In genomic region chr12:15688202-15688736, GRCh38 we compare ENCODE assay signal across 9 cellular contexts.
DNase-seq lines count a peak whose midpoint lies in the region; ATAC-seq and TF ChIP-seq lines count a peak whose summit lies in the region.
"Had no signal": no experiment of that assay in that cellular context is flagged by ENCODE, and none has a peak within 500 bp of the region (broad histone marks: within the 10 kb centered on the region; RNA-seq: fewer than 3 reads in every experiment).

No MANE protein-coding gene starts in this region.

- peaks cover 0 to 23% (median 5%) of the 10 kb centered on the region in 6 donors for H3K4me1 ChIP-seq in spleen

- intact Hi-C loops in left ventricle myocardium superior (cut with micrococcal nuclease) (no loop called here), spleen (cut with DNase I; ENCODE audit: low total_unique reads) (no loop called here)

- no peak overlapping the region for H3K4me3 ChIP-seq in spleen

- DNase-seq in SK-MEL-5 (ENCODE audit: low read depth, low spot score) (peak; percentile 96), left ventricle myocardium superior (peak; percentile 75), spleen (peak; percentile 75)

- 78 to 86% (median 80%) methylated on average over 8 of the region's 8 CpGs for WGBS in spleen, 5 donors

- no peaks in the 10 kb centered on the region for H3K36me3 ChIP-seq in spleen

- TF ChIP-seq CTCF in spleen (IDR thresholded peaks at IDR 0.05 in 8 of 11, conservative IDR thresholded peaks at IDR 0.05 in 3 of 11), result no peak

- H3K27ac ChIP-seq in spleen, result peak overlapping the region in 5 of 8 donors; percentile 26 to 74 (median 70)
- H3K27ac ChIP-seq: epithelial cell of prostate had no signal

- peak; percentile 58 for ATAC-seq in GM21619 (IDR thresholded peaks at IDR 0.05; ENCODE audit: unreplicated experiment)
- ATAC-seq in left ventricle myocardium superior, result peak; percentile 81
- ATAC-seq in GM19324 (IDR thresholded peaks at IDR 0.05; ENCODE audit: low FRiP score, unreplicated experiment), result no peak
- ATAC-seq in HG02610 (IDR thresholded peaks at IDR 0.05; ENCODE audit: unreplicated experiment), result no peak
- ATAC-seq in HG03139 (IDR thresholded peaks at IDR 0.05; ENCODE audit: unreplicated experiment), result no peak
- ATAC-seq in HG03135 (IDR thresholded peaks at IDR 0.05; ENCODE audit: unreplicated experiment), result no peak

- no peaks in the 10 kb centered on the region for H3K9me3 ChIP-seq in spleen

- no peaks in the 10 kb centered on the region for H3K27me3 ChIP-seq in spleen (replicated peaks in 1 of 7)

- TF ChIP-seq POLR2A in spleen (IDR thresholded peaks at IDR 0.05), result no peak

- in situ Hi-C loops in SK-MEL-5 (cut with HindIII; ENCODE audit: low pct_unique_long_range_greater_than_20kb, low sequenced_read_pairs), result no loop called here

Comparison
In these comparisons a context has a peak if more than half of its experiments do, and no peak if none do; other contexts are left out.
1. ATAC-seq: peak in GM21619 (single experiment) and left ventricle myocardium superior (single experiment); none in GM19324 (single experiment), HG02610 (single experiment), HG03139 (single experiment) and HG03135 (single experiment).
2. Peak in every context shown above with its lines, with median percentiles within 50 percentile points of each other: DNase-seq.